ENCODE assay signal across 9 cellular contexts in genomic region chr2:45030553-45030952, GRCh38. TPM values are rescaled to one million over a fixed set of nuclear protein-coding genes. Genes with fewer than 3 reads are reported as not detected.
"Had no signal": no experiment of that assay in that cellular context is flagged by ENCODE, and none has a peak within 500 bp of the region (broad histone marks: within the 10 kb centered on the region; RNA-seq: fewer than 3 reads in every experiment).

No MANE protein-coding gene starts in this region.

- ATAC-seq: HepG2 had no signal

- DNase-seq: IMR-90, KBM-7, KG1 had no signal

- H3K4me1 Mint-ChIP-seq: IgD-negative memory B cell had no signal

- FAIRE-seq: HepG2, HTR-8/SVneo had no signal

- H3K27ac Mint-ChIP-seq: IgD-negative memory B cell had no signal

- H3K4me2 ChIP-seq: KMS-11 had no signal

- H3K27ac ChIP-seq: HL-60, KMS-11 had no signal

- H3K4me3 Mint-ChIP-seq: IgD-negative memory B cell had no signal

- H3K9ac ChIP-seq: KMS-11 had no signal

- H3K9me3 Mint-ChIP-seq: IgD-negative memory B cell had no signal

RNA-seq across cellular contexts. Expression of gene SIX2, which starts 21.3 kb away (rescaled TPM):
- total RNA-seq: HepG2, HT-29, IMR-90 had no signal
- polyA plus RNA-seq: HepG2, IgD-negative memory B cell, IMR-90 had no signal
